In the genomic region with DNA sequence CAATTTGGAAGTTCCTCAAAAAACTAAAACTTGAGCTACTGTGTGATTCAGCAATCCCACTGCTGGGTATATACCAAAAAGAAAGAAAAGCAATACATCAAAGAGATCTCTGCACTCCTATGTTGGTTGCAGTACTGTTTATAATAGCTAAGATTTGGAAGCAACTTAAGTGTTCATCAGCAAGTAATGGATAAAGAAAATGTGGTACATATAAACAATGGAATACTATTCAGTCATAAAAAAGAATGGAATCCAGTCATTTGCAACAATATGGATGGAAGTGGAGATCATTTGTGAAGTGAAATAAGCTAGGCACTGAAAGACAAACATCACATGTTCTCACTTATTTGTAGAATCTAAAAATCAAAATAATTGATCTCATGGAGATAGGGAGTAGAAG, we compare ENCODE assay signal across 26 cellular contexts.
"Had no signal": no experiment of that assay in that cellular context is flagged by ENCODE, and none has a peak within 500 bp of the region (broad histone marks: within the 10 kb centered on the region; RNA-seq: fewer than 3 reads in every experiment).

No MANE protein-coding gene starts in this region.

- FAIRE-seq: endothelial cell of umbilical vein had no signal

- H3K4me2 ChIP-seq: hepatocyte had no signal

- H3K9me3 ChIP-seq: colonic mucosa, esophagus muscularis mucosa, esophagus squamous epithelium had no signal

- ATAC-seq: effector memory CD8-positive, alpha-beta T cell; esophagus mucosa; foreskin keratinocyte; gastrocnemius medialis; gastroesophageal sphincter; heart left ventricle; heart right ventricle had no signal

- H3K27me3 ChIP-seq: colonic mucosa, dorsolateral prefrontal cortex, esophagus muscularis mucosa, esophagus squamous epithelium, foreskin keratinocyte, gastrocnemius medialis, gastroesophageal sphincter, heart left ventricle, heart right ventricle, hepatocyte had no signal

- H2AFZ ChIP-seq: hepatocyte had no signal

- H3K4me1 ChIP-seq: colonic mucosa, esophagus muscularis mucosa, esophagus squamous epithelium, foreskin keratinocyte, gastrocnemius medialis, gastroesophageal sphincter, heart left ventricle, heart right ventricle had no signal

- H3K79me2 ChIP-seq: hepatocyte had no signal

- H3K4me3 ChIP-seq: colonic mucosa, coronary artery, dorsolateral prefrontal cortex, esophagus muscularis mucosa, esophagus squamous epithelium, gastrocnemius medialis, gastroesophageal sphincter, heart left ventricle, heart right ventricle, hepatocyte had no signal

- H3K27ac ChIP-seq: colonic mucosa, coronary artery, dorsolateral prefrontal cortex, epithelial cell of prostate, esophagus muscularis mucosa, esophagus squamous epithelium, foreskin keratinocyte, gastrocnemius medialis, gastroesophageal sphincter, heart left ventricle, heart right ventricle, hepatocyte had no signal

- H3K36me3 ChIP-seq: colonic mucosa, esophagus muscularis mucosa, esophagus squamous epithelium, gastrocnemius medialis, gastroesophageal sphincter, heart left ventricle, heart right ventricle had no signal

- DNase-seq: colonic mucosa; cortex of kidney; dermis blood vessel endothelial cell; dorsolateral prefrontal cortex; effector CD4-positive, alpha-beta T cell; effector CD8-positive, alpha-beta T cell; effector memory CD4-positive, alpha-beta T cell; effector memory CD8-positive, alpha-beta T cell; endodermal cell; erythroblast; esophagus squamous epithelium; foreskin fibroblast; foreskin keratinocyte; foreskin melanocyte; gastrocnemius medialis; glutamatergic neuron; head of caudate nucleus; heart left ventricle; heart right ventricle had no signal
